8 cellular contexts compared by ENCODE assay signal in genomic region chrX:154018518-154019060, GRCh38. TPM values are rescaled to one million over a fixed set of nuclear protein-coding genes. Genes with fewer than 3 reads are reported as not detected.
DNase-seq lines count a peak whose midpoint lies in the region; ATAC-seq and TF ChIP-seq lines count a peak whose summit lies in the region.

No MANE protein-coding gene starts in this region.

- H4K20me1 ChIP-seq in OCI-LY1 (ENCODE audit: insufficient read depth, low read length) = no peaks in the 10 kb centered on the region
- peaks cover 4% of the 10 kb centered on the region for H4K20me1 ChIP-seq in osteoblast (ENCODE audit: insufficient read depth, low read length)

- TF ChIP-seq CTCF in OCI-LY1 (IDR thresholded peaks at IDR 0.05; ENCODE audit: low read length) (no peak), osteoblast (IDR thresholded peaks at IDR 0.05; ENCODE audit: extremely low read depth, low read depth, low read length) (no peak)

- H3K36me3 ChIP-seq in OCI-LY1 (ENCODE audit: insufficient read depth, low read length) (peaks cover 48% of the 10 kb centered on the region), osteoblast (ENCODE audit: insufficient read depth, low read length) (peaks cover 20% of the 10 kb centered on the region)
- H3K36me3 ChIP-seq in effector memory CD4-positive, alpha-beta T cell (ENCODE audit: control insufficient read depth, insufficient read depth, low read length) = peaks cover 13% of the 10 kb centered on the region

- H3K79me2 ChIP-seq in OCI-LY1 (ENCODE audit: insufficient read depth, low read length) (no peaks in the 10 kb centered on the region), osteoblast (ENCODE audit: insufficient read depth, low read length) (peaks cover 39% of the 10 kb centered on the region)

- peak; percentile 34 for DNase-seq in COLO668 (lab: John Stamatoyannopoulos, UW; ENCODE audit: unreplicated experiment)
- DNase-seq in effector memory CD4-positive, alpha-beta T cell = no peak
- peak; percentile 81 for DNase-seq in osteoblast (ENCODE audit: insufficient read length, low spot score, missing footprints)
- DNase-seq in RPMI8226 = no peak
- no peak for DNase-seq in posterior vena cava (ENCODE audit: low spot score)
- DNase-seq in NCI-H510A treated with DMSO at 0.1 percent for 48 hours (lab: John Stamatoyannopoulos, UW) = no peak

- H3K27me3 ChIP-seq in OCI-LY1 (ENCODE audit: insufficient read depth, low read length) = no peaks in the 10 kb centered on the region
- no peaks in the 10 kb centered on the region for H3K27me3 ChIP-seq in effector memory CD4-positive, alpha-beta T cell (replicated peaks; ENCODE audit: control insufficient read depth, insufficient read depth, low read length, poor library complexity, severe bottlenecking)
- H3K27me3 ChIP-seq in osteoblast (ENCODE audit: insufficient read depth, low read length) = no peaks in the 10 kb centered on the region

- H3K9me3 ChIP-seq in OCI-LY1 (ENCODE audit: low read length) (no peaks in the 10 kb centered on the region), osteoblast (ENCODE audit: low read depth, low read length) (no peaks in the 10 kb centered on the region)
- no peaks in the 10 kb centered on the region for H3K9me3 ChIP-seq in effector memory CD4-positive, alpha-beta T cell (ENCODE audit: control insufficient read depth, low read length)

- ATAC-seq in HG02759 (IDR thresholded peaks at IDR 0.05; ENCODE audit: unreplicated experiment) = no peak

- H3K9ac ChIP-seq in OCI-LY1 (ENCODE audit: low read length) = peak overlapping the region; percentile 94

- H3F3A ChIP-seq in OCI-LY1 (ENCODE audit: insufficient read depth, low read length) = no peaks in the 10 kb centered on the region

- H3K4me3 ChIP-seq in OCI-LY1 (ENCODE audit: low read depth, low read length, poor library complexity, severe bottlenecking) (peak overlapping the region; percentile 84), osteoblast (ENCODE audit: insufficient read depth, low read length) (peak overlapping the region; percentile 72)
- peak overlapping the region; percentile 46 for H3K4me3 ChIP-seq in effector memory CD4-positive, alpha-beta T cell (ENCODE audit: insufficient read depth, low read depth, low read length, poor library complexity, severe bottlenecking)

- intact Hi-C loops in posterior vena cava (cut with DNase I) = loop anchor here in 1 of 2 donors (5.0 kb wide), 1 partner anchor 34 kb away; no protein-coding TSS in a partner anchor

- H3K4me2 ChIP-seq in OCI-LY1 (ENCODE audit: low read length) (peak overlapping the region; percentile 88), osteoblast (ENCODE audit: insufficient read depth, low read length) (peak overlapping the region; percentile 81)

- H2AFZ ChIP-seq in OCI-LY1 (ENCODE audit: low read length) (no peak overlapping the region), osteoblast (ENCODE audit: low read length) (no peak overlapping the region)

- H3K27ac ChIP-seq in OCI-LY1 (ENCODE audit: low read depth, low read length, poor library complexity, severe bottlenecking) (peak overlapping the region; percentile 64), osteoblast (ENCODE audit: low read depth, low read length) (peak overlapping the region; percentile 69)
- H3K27ac ChIP-seq in effector memory CD4-positive, alpha-beta T cell (ENCODE audit: insufficient read depth, low read length, poor library complexity, severe bottlenecking) = peak overlapping the region; percentile 68

- H3K4me1 ChIP-seq in OCI-LY1 (ENCODE audit: insufficient read depth, low read length, severe bottlenecking) (peaks cover 43% of the 10 kb centered on the region), osteoblast (ENCODE audit: insufficient read depth, low read length) (peaks cover 16% of the 10 kb centered on the region)
- H3K4me1 ChIP-seq in effector memory CD4-positive, alpha-beta T cell (ENCODE audit: control insufficient read depth, insufficient read depth, low read length, poor library complexity, severe bottlenecking) = peaks cover 19% of the 10 kb centered on the region

- no peaks in the 10 kb centered on the region for H3K9me2 ChIP-seq in OCI-LY1 (ENCODE audit: low read depth, low read length)

RNA-seq across cellular contexts. Expression of gene IRAK1, which starts 1.1 kb away (rescaled TPM):
- 99.5 and 100 TPM in 2 replicates for total RNA-seq in osteoblast
- 100 to 1,000 TPM in 1 of 2 donors, 10 to 100 TPM in 1; 88.2 to 114 TPM for total RNA-seq in posterior vena cava

RNA-seq across cellular contexts. Expression of gene TMEM187, which starts 46.0 kb away (rescaled TPM):
- total RNA-seq in osteoblast (6.9 and 8.5 TPM in 2 replicates), posterior vena cava (1 to 10 TPM; 6.9 to 9.3 TPM)

RNA-seq across cellular contexts. Expression of gene HCFC1, which starts 47.0 kb away (rescaled TPM):
- total RNA-seq in osteoblast (22.1 and 24.6 TPM in 2 replicates), posterior vena cava (10 to 100 TPM; 36.9 to 44.6 TPM)

Comparison
In these comparisons a context has a peak if more than half of its experiments do, and no peak if none do; other contexts are left out.
1. DNase-seq: peak in COLO668 (single experiment) and osteoblast (single experiment); none in effector memory CD4-positive, alpha-beta T cell (0 of 3), RPMI8226 (single experiment), posterior vena cava (single experiment) and NCI-H510A treated with DMSO at 0.1 percent for 48 hours (single experiment).
2. Peak in every context shown above with its lines, with median percentiles within 50 percentile points of each other: H3K27ac ChIP-seq and H3K4me3 ChIP-seq.